Comparison of ENCODE assay signal across 1 cellular context in genomic region chr12:106093246-106093645, GRCh38.
A peak's percentile ranks its signal among the peaks of the same experiment; 100 is the strongest.
TF ChIP-seq lines count a peak whose summit lies in the region.

No MANE protein-coding gene starts in this region.

TF ChIP-seq in liver, 16 proteins besides CTCF, POLR2A, EP300 and RAD21 (continued from another document):
- TF ChIP-seq ZBTB33 (IDR thresholded peaks at IDR 0.05) (no peak), FOXA2 (IDR thresholded peaks at IDR 0.05) (no peak), NR2F2 (IDR thresholded peaks at IDR 0.05) (peak; percentile 32), GABPA (IDR thresholded peaks at IDR 0.05 in 1 of 2, conservative IDR thresholded peaks at IDR 0.05 in 1 of 2) (no peak), HNF4A (conservative IDR thresholded peaks at IDR 0.05) (peak; percentile 56 to 66), REST (IDR thresholded peaks at IDR 0.05) (no peak), JUND (IDR thresholded peaks at IDR 0.05) (no peak), FOXA1 (IDR thresholded peaks at IDR 0.05) (no peak), EGR1 (IDR thresholded peaks at IDR 0.05; ENCODE audit: low read depth in 2 of 2) (no peak), MAX (IDR thresholded peaks at IDR 0.05) (peak; percentile 25), TAF1 (conservative IDR thresholded peaks at IDR 0.05) (no peak), YY1 (IDR thresholded peaks at IDR 0.05) (no peak), RXRA (IDR thresholded peaks at IDR 0.05) (peak; percentile 83), HNF4G (IDR thresholded peaks at IDR 0.05) (no peak), ATF3 (IDR thresholded peaks at IDR 0.05) (no peak)
